8 cellular contexts compared by ENCODE assay signal in genomic region chr12:59808317-59808910, GRCh38.
A peak's percentile ranks its signal among the peaks of the same experiment; 100 is the strongest.
DNase-seq lines count a peak whose midpoint lies in the region; ATAC-seq and TF ChIP-seq lines count a peak whose summit lies in the region.

No MANE protein-coding gene starts in this region.

- peaks cover 2 to 8% (median 6%) of the 10 kb centered on the region in 3 donors for H3K4me1 Mint-ChIP-seq in naive B cell

- peak overlapping the region in 1 of 6 donors; percentile 51 for H3K27ac Mint-ChIP-seq in naive B cell

- no peaks in the 10 kb centered on the region for H3K36me3 Mint-ChIP-seq in naive B cell

- ATAC-seq in GM19468 (IDR thresholded peaks at IDR 0.05; ENCODE audit: extremely low read depth, unreplicated experiment) = peak; percentile 39
- ATAC-seq in HG03460 (IDR thresholded peaks at IDR 0.05; ENCODE audit: unreplicated experiment) = peak; percentile 78
- ATAC-seq in naive B cell (ENCODE audit: low read depth in 2 of 2) = peak; percentile 66 to 80

- no peaks in the 10 kb centered on the region for H3K9me3 Mint-ChIP-seq in naive B cell

- DNase-seq in NCI-H187 treated with DMSO at 0.1 percent for 48 hours (lab: John Stamatoyannopoulos, UW) = peak; percentile 10
- no peak for DNase-seq in NCI-H187 (lab: John Stamatoyannopoulos, UW)
- peak; percentile 57 for DNase-seq in RKO (ENCODE audit: low spot score)
- DNase-seq in epithelial cell of esophagus (ENCODE audit: low read depth) = peak; percentile 52
- peak; percentile 23 for DNase-seq in naive B cell
- no peak for DNase-seq in NCI-H1048 (lab: John Stamatoyannopoulos, UW)

- peaks cover 0 to 9% (median 0%) of the 10 kb centered on the region in 3 donors for H3K27me3 Mint-ChIP-seq in naive B cell

- TF ChIP-seq CTCF in epithelial cell of esophagus (IDR thresholded peaks at IDR 0.05; ENCODE audit: insufficient read depth, low read depth, low read length, missing control alignments) = peak; percentile 78

- H3K4me3 ChIP-seq in epithelial cell of esophagus (ENCODE audit: low read length) = no peak overlapping the region

- H3K4me3 Mint-ChIP-seq in naive B cell = no peak overlapping the region

Comparison
In these comparisons a context has a peak if more than half of its experiments do, and no peak if none do; other contexts are left out.
1. DNase-seq: peak in NCI-H187 treated with DMSO at 0.1 percent for 48 hours (single experiment), RKO (single experiment), epithelial cell of esophagus (single experiment) and naive B cell (single experiment); none in NCI-H187 (0 of 2) and NCI-H1048 (single experiment).
2. Peak in every context shown above with its lines, with median percentiles within 50 percentile points of each other: ATAC-seq.